Comparison of ENCODE assay signal across 10 cellular contexts in the genomic region with DNA sequence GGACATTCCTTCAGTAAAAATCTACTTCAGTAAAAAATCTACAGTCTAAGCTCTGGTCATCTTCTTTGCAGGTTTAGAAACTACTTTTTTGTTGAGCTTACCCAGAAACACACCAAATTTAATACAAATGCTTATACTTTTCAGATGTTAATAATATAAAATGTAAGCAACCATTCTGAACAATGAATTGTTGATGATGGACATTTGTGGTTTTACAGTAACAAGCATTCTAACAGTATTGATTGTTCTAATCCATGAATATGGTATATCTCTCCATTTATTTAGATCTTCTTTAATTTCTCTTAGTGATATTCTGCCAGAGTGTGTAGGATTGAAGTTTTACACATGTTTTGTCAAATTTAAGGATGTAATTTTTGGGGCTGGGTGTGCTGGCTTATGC.
"Had no signal": no experiment of that assay in that cellular context is flagged by ENCODE, and none has a peak within 500 bp of the region (broad histone marks: within the 10 kb centered on the region; RNA-seq: fewer than 3 reads in every experiment).

No MANE protein-coding gene starts in this region.

- H3K4me3 ChIP-seq: GM23248, HAP-1 had no signal

- H3K9me3 ChIP-seq: HAP-1 had no signal

- H3K27ac Mint-ChIP-seq: H9, HFFc6 had no signal

- H3K27ac ChIP-seq: GM23248 had no signal

- H3K4me3 Mint-ChIP-seq: H9, HFFc6 had no signal

- DNase-seq: GM23248, GOT3, H7, H9, HCEC 1CT, HFFc6 had no signal

- H2AFZ ChIP-seq: GM23248 had no signal

- H3K36me3 ChIP-seq: HAP-1 had no signal

- H3K9me3 Mint-ChIP-seq: H9, HFFc6 had no signal

- H3K9ac ChIP-seq: GM23248 had no signal

- FAIRE-seq: H1, H54 had no signal

- ATAC-seq: HCT116 had no signal
